ENCODE assay signal across 11 cellular contexts in the genomic region with DNA sequence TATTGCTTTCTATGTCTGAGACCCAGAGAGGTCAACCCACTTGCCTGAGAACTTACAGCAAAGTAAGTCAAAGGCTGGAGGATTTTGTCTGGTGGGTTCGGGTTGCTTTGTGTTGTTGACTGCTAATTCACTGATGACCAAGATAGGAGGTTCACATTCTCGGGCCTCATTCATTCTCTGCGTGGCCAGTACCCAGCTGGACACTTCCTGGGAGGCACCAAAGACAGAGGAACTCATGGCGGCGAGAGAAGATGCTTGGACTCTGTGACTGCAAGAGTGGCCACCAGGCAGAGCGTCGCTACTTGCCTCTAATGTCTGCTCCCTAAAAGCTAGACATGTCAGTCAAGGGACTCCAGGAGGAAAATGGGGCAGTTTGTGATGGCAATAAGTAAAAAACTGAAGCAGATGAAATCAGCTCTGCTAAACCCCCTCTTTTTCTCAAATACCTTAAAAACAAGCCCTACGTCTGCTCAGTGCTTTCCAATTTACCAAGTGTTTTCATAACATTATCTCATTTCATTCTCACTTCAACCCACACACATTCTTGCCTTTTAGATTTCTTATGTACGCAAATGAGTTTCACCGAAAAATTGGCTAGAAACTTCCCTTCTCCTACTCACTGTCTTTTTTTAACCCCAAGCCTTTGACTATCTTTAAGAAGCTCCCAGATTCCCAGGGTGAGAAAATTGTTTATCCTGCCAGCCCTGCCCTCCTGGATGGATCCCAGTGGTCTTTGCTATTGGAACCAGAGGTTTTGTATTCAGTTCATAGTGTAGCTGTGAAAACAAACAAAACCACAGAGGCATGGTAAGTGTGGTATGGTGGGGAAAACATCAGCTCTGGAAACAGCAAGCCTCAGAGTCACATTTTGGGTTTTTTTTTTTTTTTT. TPM values are rescaled to one million over a fixed set of nuclear protein-coding genes. Genes with fewer than 3 reads are reported as not detected.
DNase-seq lines count a peak whose midpoint lies in the region; ATAC-seq, FAIRE-seq and TF ChIP-seq lines count a peak whose summit lies in the region.
"Had no signal": no experiment of that assay in that cellular context is flagged by ENCODE, and none has a peak within 500 bp of the region (broad histone marks: within the 10 kb centered on the region; RNA-seq: fewer than 3 reads in every experiment).

No MANE protein-coding gene starts in this region.

- H3K9me3 ChIP-seq in left lung, result no peaks in the 10 kb centered on the region
- H3K9me3 ChIP-seq in upper lobe of right lung, result no peaks in the 10 kb centered on the region

- TF ChIP-seq CTCF in activated CD8-positive, alpha-beta T cell treated with anti-CD3 and anti-CD28 coated beads for 36 hours (IDR thresholded peaks at IDR 0.05), result no peak
- no peak for TF ChIP-seq CTCF in left lung (IDR thresholded peaks at IDR 0.05)
- TF ChIP-seq CTCF in upper lobe of right lung (IDR thresholded peaks at IDR 0.05), result no peak
- no peak for TF ChIP-seq CTCF in D721Med (IDR thresholded peaks at IDR 0.05; ENCODE audit: insufficient read depth, missing control alignments)

- H3K4me1 Mint-ChIP-seq in activated naive CD4-positive, alpha-beta T cell treated with anti-CD3 and anti-CD28 coated beads, Interleukin-2, amount 50 U/mL, for 24 hours, result peaks cover 81% of the 10 kb centered on the region
- peaks cover 78% of the 10 kb centered on the region for H3K4me1 Mint-ChIP-seq in activated CD8-positive, alpha-beta T cell treated with anti-CD3 and anti-CD28 coated beads for 36 hours (ENCODE audit: low read depth)

- DNase-seq in activated naive CD4-positive, alpha-beta T cell (lab: John Stamatoyannopoulos, UW), result no peak
- DNase-seq in activated CD8-positive, alpha-beta T cell treated with anti-CD3 and anti-CD28 coated beads for 36 hours, result peak; percentile 60
- DNase-seq in left lung (no peak), upper lobe of right lung (no peak), D721Med (ENCODE audit: insufficient read length, low spot score) (no peak), NCI-H1092 (lab: John Stamatoyannopoulos, UW) (no peak)
- DNase-seq: DMS 273 treated with DMSO at 0.1 percent for 48 hours had no signal

- H3K36me3 ChIP-seq in left lung (no peaks in the 10 kb centered on the region), upper lobe of right lung (no peaks in the 10 kb centered on the region)

- POLR2A ChIA-PET in activated CD8-positive, alpha-beta T cell treated with anti-CD3 and anti-CD28 coated beads for 36 hours (lab: Charles Lee), result interaction anchor here (0.7 to 19.3 kb wide), 15 partner anchors 9 to 481 kb away, joined by 3 to 440 read pairs (median 6); a partner anchor contains a TSS

- H3K27ac Mint-ChIP-seq in activated naive CD4-positive, alpha-beta T cell treated with anti-CD3 and anti-CD28 coated beads, Interleukin-2, amount 50 U/mL, for 24 hours, result peak overlapping the region; percentile 96
- peak overlapping the region; percentile 99 for H3K27ac Mint-ChIP-seq in activated CD8-positive, alpha-beta T cell treated with anti-CD3 and anti-CD28 coated beads for 36 hours

- no peak for FAIRE-seq in D721Med (lab: Jason Lieb, UNC)

- no peaks in the 10 kb centered on the region for H3K9me3 Mint-ChIP-seq in activated naive CD4-positive, alpha-beta T cell treated with anti-CD3 and anti-CD28 coated beads, Interleukin-2, amount 50 U/mL, for 24 hours
- no peaks in the 10 kb centered on the region for H3K9me3 Mint-ChIP-seq in activated CD8-positive, alpha-beta T cell treated with anti-CD3 and anti-CD28 coated beads for 36 hours

- H3K27me3 ChIP-seq in left lung, result peaks cover 0 to 18% of the 10 kb centered on the region in 2 donors
- H3K27me3 ChIP-seq in upper lobe of right lung, result no peaks in the 10 kb centered on the region

- intact Hi-C loops in activated CD8-positive, alpha-beta T cell treated with anti-CD3 and anti-CD28 coated beads for 36 hours (cut with micrococcal nuclease), result loop anchor here (5.0 kb wide), 1 partner anchor 79 kb away; a partner anchor contains a TSS
- intact Hi-C loops in left lung (cut with DNase I), result no loop called here
- intact Hi-C loops in upper lobe of right lung (cut with DNase I), result no loop called here

- H3K27ac ChIP-seq in left lung (peak overlapping the region; percentile 56 to 76), upper lobe of right lung (peak overlapping the region; percentile 82)
- H3K27ac ChIP-seq: epithelial cell of prostate, HL-60 had no signal

- H3K4me1 ChIP-seq in left lung (peaks cover 5 to 50% of the 10 kb centered on the region in 2 donors), upper lobe of right lung (peaks cover 26% of the 10 kb centered on the region)

- peak; percentile 41 for ATAC-seq in activated CD8-positive, alpha-beta T cell treated with anti-CD3 and anti-CD28 coated beads for 36 hours
- ATAC-seq in left lung, result no peak
- no peak for ATAC-seq in upper lobe of right lung
- ATAC-seq in HG03108 (IDR thresholded peaks at IDR 0.05; ENCODE audit: unreplicated experiment), result no peak

- no peaks in the 10 kb centered on the region for H3K36me3 Mint-ChIP-seq in activated naive CD4-positive, alpha-beta T cell treated with anti-CD3 and anti-CD28 coated beads, Interleukin-2, amount 50 U/mL, for 24 hours
- no peaks in the 10 kb centered on the region for H3K36me3 Mint-ChIP-seq in activated CD8-positive, alpha-beta T cell treated with anti-CD3 and anti-CD28 coated beads for 36 hours (ENCODE audit: low read depth)

- H3K4me3 ChIP-seq in left lung, result no peak overlapping the region
- H3K4me3 ChIP-seq in upper lobe of right lung, result no peak overlapping the region

- peak overlapping the region; percentile 87 for H3K4me3 Mint-ChIP-seq in activated naive CD4-positive, alpha-beta T cell treated with anti-CD3 and anti-CD28 coated beads, Interleukin-2, amount 50 U/mL, for 24 hours
- peak overlapping the region; percentile 87 for H3K4me3 Mint-ChIP-seq in activated CD8-positive, alpha-beta T cell treated with anti-CD3 and anti-CD28 coated beads for 36 hours

- no peaks in the 10 kb centered on the region for H3K27me3 Mint-ChIP-seq in activated naive CD4-positive, alpha-beta T cell treated with anti-CD3 and anti-CD28 coated beads, Interleukin-2, amount 50 U/mL, for 24 hours
- H3K27me3 Mint-ChIP-seq in activated CD8-positive, alpha-beta T cell treated with anti-CD3 and anti-CD28 coated beads for 36 hours, result no peaks in the 10 kb centered on the region

- CTCF ChIA-PET in activated CD8-positive, alpha-beta T cell treated with anti-CD3 and anti-CD28 coated beads for 36 hours (lab: Charles Lee), result interaction anchor here (0.8 to 5.0 kb wide), 9 partner anchors 9 to 485 kb away, joined by 3 to 57 read pairs (median 7); no protein-coding TSS in a partner anchor

RNA-seq across cellular contexts. Expression of a gene that starts 4.9 kb away (rescaled TPM):
- total RNA-seq in activated CD8-positive, alpha-beta T cell treated with anti-CD3 and anti-CD28 coated beads for 36 hours, result 100 to 1,000 TPM; 127 to 130 TPM
- total RNA-seq in left lung, result 100 to 1,000 TPM; 119 to 256 TPM
- 272 TPM for total RNA-seq in upper lobe of right lung
